ENCODE assay signal across 19 cellular contexts in the genomic region with DNA sequence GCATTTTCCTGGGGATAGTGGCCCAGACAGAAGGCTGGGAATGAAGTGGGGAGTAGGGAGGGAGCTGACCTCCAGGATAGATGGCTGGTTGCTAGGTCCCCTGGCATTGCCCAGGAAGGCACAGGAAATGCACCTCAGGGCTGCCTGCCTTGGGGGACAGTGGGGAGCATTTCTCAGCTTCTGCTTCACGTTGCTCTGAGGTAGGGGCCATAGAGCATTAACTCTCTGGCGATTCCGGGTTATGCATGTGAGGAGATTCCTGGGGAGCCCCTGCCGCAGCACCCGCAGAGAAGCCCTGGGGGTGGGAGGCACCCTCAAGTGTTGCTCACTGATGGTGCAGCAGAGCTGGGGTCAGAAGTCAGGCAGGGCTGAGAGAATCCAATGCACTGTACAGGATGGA.
DNase-seq lines count a peak whose midpoint lies in the region; TF ChIP-seq lines count a peak whose summit lies in the region.
"Had no signal": no experiment of that assay in that cellular context is flagged by ENCODE, and none has a peak within 500 bp of the region (broad histone marks: within the 10 kb centered on the region; RNA-seq: fewer than 3 reads in every experiment).

No MANE protein-coding gene starts in this region.

- intact Hi-C loops in activated CD4-positive, alpha-beta memory T cell treated with anti-CD3 and anti-CD28 coated beads for 36 hours (cut with micrococcal nuclease), result no loop called here

- H3K4me3 Mint-ChIP-seq in activated CD4-positive, alpha-beta memory T cell treated with anti-CD3 and anti-CD28 coated beads, Interleukin-2, amount 10 ng/mL, durations not matched to agents 7 days and 5 days, result no peak overlapping the region
- no peak overlapping the region for H3K4me3 Mint-ChIP-seq in activated CD4-positive, alpha-beta memory T cell treated with anti-CD3 and anti-CD28 coated beads for 36 hours
- H3K4me3 Mint-ChIP-seq in endothelial cell (ENCODE audit: unreplicated experiment) (no peak overlapping the region), type B pancreatic cell (no peak overlapping the region), mesothelial cell of epicardium (no peak overlapping the region)
- H3K4me3 Mint-ChIP-seq: CD4-positive, CD25-positive, alpha-beta regulatory T cell; IgD-negative memory B cell had no signal

- POLR2A ChIA-PET in activated CD4-positive, alpha-beta memory T cell treated with anti-CD3 and anti-CD28 coated beads, Interleukin-2, amount 10 ng/mL, durations not matched to agents 7 days and 5 days (lab: Charles Lee), result no interaction called here
- POLR2A ChIA-PET in activated CD4-positive, alpha-beta memory T cell treated with anti-CD3 and anti-CD28 coated beads for 36 hours (lab: Charles Lee), result no interaction called here

- H3K27ac Mint-ChIP-seq in activated CD4-positive, alpha-beta memory T cell treated with anti-CD3 and anti-CD28 coated beads, Interleukin-2, amount 10 ng/mL, durations not matched to agents 7 days and 5 days, result no peak overlapping the region
- no peak overlapping the region for H3K27ac Mint-ChIP-seq in activated CD4-positive, alpha-beta memory T cell treated with anti-CD3 and anti-CD28 coated beads for 36 hours
- H3K27ac Mint-ChIP-seq in endothelial cell (ENCODE audit: unreplicated experiment), result peak overlapping the region; percentile 16
- H3K27ac Mint-ChIP-seq in type B pancreatic cell, result no peak overlapping the region
- H3K27ac Mint-ChIP-seq in mesothelial cell of epicardium, result no peak overlapping the region
- H3K27ac Mint-ChIP-seq: CD4-positive, CD25-positive, alpha-beta regulatory T cell; IgD-negative memory B cell had no signal

- H3K27me3 Mint-ChIP-seq in activated CD4-positive, alpha-beta memory T cell treated with anti-CD3 and anti-CD28 coated beads, Interleukin-2, amount 10 ng/mL, durations not matched to agents 7 days and 5 days, result peaks cover 3% of the 10 kb centered on the region
- peaks cover 10% of the 10 kb centered on the region for H3K27me3 Mint-ChIP-seq in activated CD4-positive, alpha-beta memory T cell treated with anti-CD3 and anti-CD28 coated beads for 36 hours
- H3K27me3 Mint-ChIP-seq in endothelial cell (ENCODE audit: unreplicated experiment), result no peaks in the 10 kb centered on the region
- peaks cover 9% of the 10 kb centered on the region for H3K27me3 Mint-ChIP-seq in type B pancreatic cell
- H3K27me3 Mint-ChIP-seq in mesothelial cell of epicardium (ENCODE audit: low read depth), result no peaks in the 10 kb centered on the region

- H3K36me3 Mint-ChIP-seq in activated CD4-positive, alpha-beta memory T cell treated with anti-CD3 and anti-CD28 coated beads, Interleukin-2, amount 10 ng/mL, durations not matched to agents 7 days and 5 days (ENCODE audit: low read depth), result no peaks in the 10 kb centered on the region
- no peaks in the 10 kb centered on the region for H3K36me3 Mint-ChIP-seq in activated CD4-positive, alpha-beta memory T cell treated with anti-CD3 and anti-CD28 coated beads for 36 hours
- H3K36me3 Mint-ChIP-seq in endothelial cell (ENCODE audit: low read depth, unreplicated experiment), result peaks cover 10% of the 10 kb centered on the region
- no peaks in the 10 kb centered on the region for H3K36me3 Mint-ChIP-seq in type B pancreatic cell
- no peaks in the 10 kb centered on the region for H3K36me3 Mint-ChIP-seq in mesothelial cell of epicardium
- H3K36me3 Mint-ChIP-seq: CD4-positive, CD25-positive, alpha-beta regulatory T cell; IgD-negative memory B cell had no signal

- DNase-seq in activated CD4-positive, alpha-beta memory T cell treated with anti-CD3 and anti-CD28 coated beads, Interleukin-2, amount 10 ng/mL, durations not matched to agents 7 days and 5 days, result peak; percentile 5
- DNase-seq in activated CD4-positive, alpha-beta memory T cell treated with anti-CD3 and anti-CD28 coated beads for 36 hours, result no peak
- peak; percentile 5 for DNase-seq in AG20443 (ENCODE audit: low spot score)
- no peak for DNase-seq in endothelial cell (ENCODE audit: low spot score)
- DNase-seq in type B pancreatic cell (ENCODE audit: extremely low spot score, unreplicated experiment), result peak; percentile 48
- DNase-seq in mesothelial cell of epicardium (ENCODE audit: low spot score in 2 of 2, unreplicated experiment in 2 of 2), result no peak
- DNase-seq in activated naive CD4-positive, alpha-beta T cell treated with Interleukin-2 at 50 U/mL for 16 hours, result no peak
- DNase-seq: 8988T; CD4-positive, CD25-positive, alpha-beta regulatory T cell; DMS153; DND-41; MM.1S; NCI-H2029 treated with DMSO at 0.1 percent for 48 hours; NCI-H446 treated with DMSO at 0.1 percent for 48 hours; NCI-H526; NCI-H82; NK-92 treated with Interleukin-12 subunit alpha and Interleukin-12 subunit beta, amount 100 ng/mL, for 24 hours; PC-3 had no signal

- TF ChIP-seq CTCF in endothelial cell (IDR thresholded peaks at IDR 0.05; ENCODE audit: unreplicated experiment), result no peak
- TF ChIP-seq CTCF in type B pancreatic cell (conservative IDR thresholded peaks at IDR 0.05), result no peak
- no peak for TF ChIP-seq CTCF in mesothelial cell of epicardium (IDR thresholded peaks at IDR 0.05; ENCODE audit: unreplicated experiment)

- H3K4me1 Mint-ChIP-seq in activated CD4-positive, alpha-beta memory T cell treated with anti-CD3 and anti-CD28 coated beads, Interleukin-2, amount 10 ng/mL, durations not matched to agents 7 days and 5 days, result no peaks in the 10 kb centered on the region
- no peaks in the 10 kb centered on the region for H3K4me1 Mint-ChIP-seq in activated CD4-positive, alpha-beta memory T cell treated with anti-CD3 and anti-CD28 coated beads for 36 hours (ENCODE audit: low read depth)
- H3K4me1 Mint-ChIP-seq in endothelial cell (ENCODE audit: unreplicated experiment), result peaks cover 4% of the 10 kb centered on the region
- H3K4me1 Mint-ChIP-seq in type B pancreatic cell (ENCODE audit: unreplicated experiment), result peaks cover 8% of the 10 kb centered on the region
- peaks cover 13% of the 10 kb centered on the region for H3K4me1 Mint-ChIP-seq in mesothelial cell of epicardium
- H3K4me1 Mint-ChIP-seq: CD4-positive, CD25-positive, alpha-beta regulatory T cell; IgD-negative memory B cell had no signal

- no peaks in the 10 kb centered on the region for H3K9me3 Mint-ChIP-seq in activated CD4-positive, alpha-beta memory T cell treated with anti-CD3 and anti-CD28 coated beads, Interleukin-2, amount 10 ng/mL, durations not matched to agents 7 days and 5 days
- H3K9me3 Mint-ChIP-seq in activated CD4-positive, alpha-beta memory T cell treated with anti-CD3 and anti-CD28 coated beads for 36 hours, result no peaks in the 10 kb centered on the region
- H3K9me3 Mint-ChIP-seq in endothelial cell (ENCODE audit: unreplicated experiment), result peaks cover 4% of the 10 kb centered on the region
- H3K9me3 Mint-ChIP-seq in type B pancreatic cell, result no peaks in the 10 kb centered on the region
- peaks cover 8% of the 10 kb centered on the region for H3K9me3 Mint-ChIP-seq in mesothelial cell of epicardium

- CTCF ChIA-PET in activated CD4-positive, alpha-beta memory T cell treated with anti-CD3 and anti-CD28 coated beads, Interleukin-2, amount 10 ng/mL, durations not matched to agents 7 days and 5 days (lab: Charles Lee), result no interaction called here
- CTCF ChIA-PET in activated CD4-positive, alpha-beta memory T cell treated with anti-CD3 and anti-CD28 coated beads for 36 hours (lab: Charles Lee), result interaction anchor here (0.6 kb wide), 1 partner anchor 33 kb away, joined by 3 read pairs; no protein-coding TSS in a partner anchor

Comparison
In these comparisons a context has a peak if more than half of its experiments do, and no peak if none do; other contexts are left out.
1. DNase-seq: peak in activated CD4-positive, alpha-beta memory T cell treated with anti-CD3 and anti-CD28 coated beads, Interleukin-2, amount 10 ng/mL, durations not matched to agents 7 days and 5 days (single experiment), AG20443 (single experiment) and type B pancreatic cell (single experiment); none in activated CD4-positive, alpha-beta memory T cell treated with anti-CD3 and anti-CD28 coated beads for 36 hours (single experiment), endothelial cell (single experiment), mesothelial cell of epicardium (0 of 2) and activated naive CD4-positive, alpha-beta T cell treated with Interleukin-2 at 50 U/mL for 16 hours (single experiment).